In the genomic region with DNA sequence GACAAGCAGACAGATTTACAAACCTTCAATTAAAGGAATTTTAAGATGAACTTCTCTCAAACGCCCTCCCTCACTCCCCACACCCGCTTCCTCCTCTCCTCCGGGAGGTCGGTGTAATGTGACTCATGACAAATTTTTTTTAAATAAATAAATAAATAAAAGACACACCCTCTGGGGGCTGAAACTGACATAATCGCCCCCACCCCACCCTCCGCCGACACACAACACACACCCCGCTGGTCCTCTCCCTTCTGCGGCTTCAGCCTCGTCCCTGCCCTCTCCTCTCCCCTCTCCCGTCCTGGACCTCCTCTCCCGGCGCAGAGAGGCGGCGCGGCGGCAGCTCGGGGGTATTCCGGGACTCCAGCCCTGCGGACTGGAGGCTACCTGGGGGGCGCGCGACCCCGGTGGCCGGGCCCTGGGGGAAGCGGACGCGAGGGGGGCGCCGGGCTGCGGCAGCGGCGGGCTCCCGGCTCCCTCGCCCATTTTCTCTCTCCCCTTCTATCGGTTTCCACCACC, we compare ENCODE assay signal across 8 cellular contexts.
DNase-seq lines count a peak whose midpoint lies in the region; ATAC-seq lines count a peak whose summit lies in the region.

No MANE protein-coding gene starts in this region.

- peak overlapping the region; percentile 86 for H3K4me3 ChIP-seq in iPS DF 6.9 (ENCODE audit: low read length)
- peak overlapping the region; percentile 74 for H3K4me3 ChIP-seq in skeletal muscle cell (ENCODE audit: low read depth, low read length)

- no peaks in the 10 kb centered on the region for H3K36me3 ChIP-seq in iPS DF 6.9 (ENCODE audit: control insufficient read depth, insufficient read depth, low read length)

- peak; percentile 15 for ATAC-seq in GM19438 (IDR thresholded peaks at IDR 0.05; ENCODE audit: low read depth, unreplicated experiment)

- H3K27me3 ChIP-seq in iPS DF 6.9 (ENCODE audit: control insufficient read depth, insufficient read depth, low read length): no peaks in the 10 kb centered on the region

- DNase-seq in C1 segment of cervical spinal cord (lab: John Stamatoyannopoulos, UW) (peak in 11 of 14 donors; percentile 23 to 81 (median 59)), HS-27A (ENCODE audit: low read depth) (peak; percentile 19), T-helper 2 cell (peak; percentile 13 to 68 (median 51)), astrocyte of the hippocampus (ENCODE audit: low read depth, low spot score) (peak; percentile 84), iPS DF 6.9 (ENCODE audit: low read depth, low spot score) (no peak), skeletal muscle cell (ENCODE audit: low read depth) (peak; percentile 31), NCI-H187 treated with DMSO at 0.1 percent for 48 hours (lab: John Stamatoyannopoulos, UW) (no peak)

- H3K9me3 ChIP-seq in iPS DF 6.9 (ENCODE audit: control insufficient read depth, insufficient read depth, low read length): no peaks in the 10 kb centered on the region

- WGBS in iPS DF 6.9 (ENCODE audit: insufficient coverage, insufficient read length): no CpG with 5 or more reads among the region's 36 CpGs

- no peaks in the 10 kb centered on the region for H3K4me1 ChIP-seq in iPS DF 6.9 (ENCODE audit: control insufficient read depth, insufficient read depth, low read length)

- no peak overlapping the region for H3K27ac ChIP-seq in iPS DF 6.9 (ENCODE audit: low read length)

Comparison
In these comparisons a context has a peak if more than half of its experiments do, and no peak if none do; other contexts are left out.
1. DNase-seq: peak in C1 segment of cervical spinal cord (11 of 14), HS-27A (single experiment), T-helper 2 cell (5 of 5), astrocyte of the hippocampus (single experiment) and skeletal muscle cell (single experiment); none in iPS DF 6.9 (single experiment) and NCI-H187 treated with DMSO at 0.1 percent for 48 hours (single experiment).